11 cellular contexts compared by ENCODE assay signal in genomic region chr11:67581469-67581868, GRCh38. TPM values are rescaled to one million over a fixed set of nuclear protein-coding genes. Genes with fewer than 3 reads are reported as not detected.
DNase-seq lines count a peak whose midpoint lies in the region; ATAC-seq and TF ChIP-seq lines count a peak whose summit lies in the region.
"Had no signal": no experiment of that assay in that cellular context is flagged by ENCODE, and none has a peak within 500 bp of the region (broad histone marks: within the 10 kb centered on the region; RNA-seq: fewer than 3 reads in every experiment).

No MANE protein-coding gene starts in this region.

- peak overlapping the region; percentile 98 for H3K27ac Mint-ChIP-seq in WTC11
- H3K27ac Mint-ChIP-seq in stimulated activated memory B cell treated with anti-CD40 and anti-IgM and Interleukin-4, amounts not matched to agents 10 μg/mL and 1 μg/mL and 100 μg/mL, for 72 hours: no peak overlapping the region

- TF ChIP-seq CTCF in WTC11 (IDR thresholded peaks at IDR 0.05): no peak

- POLR2A ChIA-PET in WTC11 (lab: Charles Lee): interaction anchor here (0.7 kb wide), 1 partner anchor 57 kb away, joined by 3 read pairs; no protein-coding TSS in a partner anchor

- H3K9me3 Mint-ChIP-seq in WTC11: no peaks in the 10 kb centered on the region
- no peaks in the 10 kb centered on the region for H3K9me3 Mint-ChIP-seq in stimulated activated memory B cell treated with anti-CD40 and anti-IgM and Interleukin-4, amounts not matched to agents 10 μg/mL and 1 μg/mL and 100 μg/mL, for 72 hours

- peaks cover 53% of the 10 kb centered on the region for H3K4me1 Mint-ChIP-seq in WTC11
- peaks cover 57% of the 10 kb centered on the region for H3K4me1 Mint-ChIP-seq in stimulated activated memory B cell treated with anti-CD40 and anti-IgM and Interleukin-4, amounts not matched to agents 10 μg/mL and 1 μg/mL and 100 μg/mL, for 72 hours

- H3K4me3 Mint-ChIP-seq in WTC11: peak overlapping the region; percentile 64
- H3K4me3 Mint-ChIP-seq in stimulated activated memory B cell treated with anti-CD40 and anti-IgM and Interleukin-4, amounts not matched to agents 10 μg/mL and 1 μg/mL and 100 μg/mL, for 72 hours: no peak overlapping the region

- peaks cover 20% of the 10 kb centered on the region for H3K36me3 Mint-ChIP-seq in WTC11
- peaks cover 19% of the 10 kb centered on the region for H3K36me3 Mint-ChIP-seq in stimulated activated memory B cell treated with anti-CD40 and anti-IgM and Interleukin-4, amounts not matched to agents 10 μg/mL and 1 μg/mL and 100 μg/mL, for 72 hours

- ATAC-seq in WTC11: no peak
- no peak for ATAC-seq in stimulated activated memory B cell treated with anti-CD40 and anti-IgM and Interleukin-4, amounts not matched to agents 10 μg/mL and 1 μg/mL and 100 μg/mL, for 72 hours

- DNase-seq in DMS79 treated with DMSO at 0.1 percent for 48 hours (lab: John Stamatoyannopoulos, UW) (peak; percentile 61), WTC11 (ENCODE audit: low spot score) (peak; percentile 35), mucosa of gallbladder (ENCODE audit: low spot score) (peak; percentile 80), activated T-cell treated with anti-CD3 and anti-CD28 coated beads for 4 hours (no peak)
- DNase-seq in activated CD4-positive, alpha-beta T cell treated with anti-CD3 and anti-CD28 coated beads, Interleukin-2, amount 50 U/mL, for 4 hours: no peak
- DNase-seq: activated naive CD4-positive, alpha-beta T cell; MM.1S; occipital lobe; T-helper 9 cell had no signal

- CTCF ChIA-PET in WTC11 (lab: Charles Lee): interaction anchor here (1.2 to 3.5 kb wide), 5 partner anchors 9 to 49 kb away, joined by 3 to 47 read pairs (median 10); partner anchors contain the start of gene NUDT8

- H3K27me3 Mint-ChIP-seq in WTC11 (ENCODE audit: low read depth): peaks cover 7% of the 10 kb centered on the region
- H3K27me3 Mint-ChIP-seq in stimulated activated memory B cell treated with anti-CD40 and anti-IgM and Interleukin-4, amounts not matched to agents 10 μg/mL and 1 μg/mL and 100 μg/mL, for 72 hours: peaks cover 29% of the 10 kb centered on the region

TF ChIP-seq in WTC11, 78 proteins besides CTCF, POLR2A, EP300 and RAD21:
- TF ChIP-seq TEAD1 (CRISPR knock-in tag; IDR thresholded peaks at IDR 0.05): peak; percentile 88; the same call in 1 of the 2 replicates
- TF ChIP-seq ZNF512 (CRISPR knock-in tag; IDR thresholded peaks at IDR 0.05; ENCODE audit: borderline replicate concordance): no peak
- 0 out of 2 replicates have a peak, but pooled peaks have one; percentile 14 for TF ChIP-seq FOXK1 (CRISPR knock-in tag; IDR thresholded peaks at IDR 0.05)
- 0 out of 2 replicates have a peak, but pooled peaks have one; percentile 44 for TF ChIP-seq ETV6 (CRISPR knock-in tag; IDR thresholded peaks at IDR 0.05)

RNA-seq across cellular contexts. Expression of gene GSTP1, which starts 2.1 kb away (rescaled TPM):
- 1,404 to 1,452 TPM (median 1,412 TPM) in 3 replicates for total RNA-seq in WTC11 (2021)
- total RNA-seq in mucosa of gallbladder: 1,142 TPM

RNA-seq across cellular contexts. Expression of gene NDUFV1, which starts 25.3 kb away (rescaled TPM):
- total RNA-seq in WTC11 (2021) (201 to 231 TPM (median 213 TPM) in 3 replicates), mucosa of gallbladder (202 TPM)

RNA-seq across cellular contexts. Expression of gene NUDT8, which starts 48.3 kb away (rescaled TPM):
- total RNA-seq in WTC11 (2021) (7.6 to 8.3 TPM (median 7.8 TPM) in 3 replicates), mucosa of gallbladder (17.8 TPM)

RNA-seq across cellular contexts. Expression of gene TBX10, which starts 58.1 kb away (rescaled TPM):
- 0.21 TPM in 1 of 3 replicates, not detected in the others for total RNA-seq in WTC11 (2021)
- total RNA-seq in mucosa of gallbladder: 0.14 TPM
- total RNA-seq: occipital lobe, urinary bladder had no signal

RNA-seq across cellular contexts. Expression of gene CABP2, which starts 58.2 kb away (rescaled TPM):
- not detected in 3 replicates for total RNA-seq in WTC11 (2021)
- not detected for total RNA-seq in mucosa of gallbladder
- total RNA-seq: occipital lobe, urinary bladder had no signal

Comparison
In these comparisons a context has a peak if more than half of its experiments do, and no peak if none do; other contexts are left out.
1. DNase-seq: peak in DMS79 treated with DMSO at 0.1 percent for 48 hours (single experiment), WTC11 (single experiment) and mucosa of gallbladder (single experiment); none in activated T-cell treated with anti-CD3 and anti-CD28 coated beads for 4 hours (single experiment) and activated CD4-positive, alpha-beta T cell treated with anti-CD3 and anti-CD28 coated beads, Interleukin-2, amount 50 U/mL, for 4 hours (0 of 2).